ENCODE assay signal across 1 cellular context in genomic region chr20:25238319-25239037, GRCh38.
TF ChIP-seq lines count a peak whose summit lies in the region.

No MANE protein-coding gene starts in this region.

TF ChIP-seq in SK-N-SH, 30 proteins besides CTCF, POLR2A, EP300 and RAD21 (continued from another document):
- TF ChIP-seq REST (IDR thresholded peaks at IDR 0.05; ENCODE audit: low read depth, low read length) (no peak), GATA2 (CRISPR knock-in tag; IDR thresholded peaks at IDR 0.05) (no peak), RCOR1 (IDR thresholded peaks at IDR 0.05; ENCODE audit: low read length) (no peak)
TF ChIP-seq in SK-N-SH: peak in this region for 0.
